Comparison of ENCODE assay signal across 11 cellular contexts in genomic region chr1:28955930-28956552, GRCh38. TPM values are rescaled to one million over a fixed set of nuclear protein-coding genes. Genes with fewer than 3 reads are reported as not detected.
DNase-seq lines count a peak whose midpoint lies in the region; ATAC-seq lines count a peak whose summit lies in the region.
"Had no signal": no experiment of that assay in that cellular context is flagged by ENCODE, and none has a peak within 500 bp of the region (broad histone marks: within the 10 kb centered on the region; RNA-seq: fewer than 3 reads in every experiment).

No MANE protein-coding gene starts in this region.

- H3K36me3 Mint-ChIP-seq in stimulated activated naive B cell treated with anti-CD40 and anti-IgM and Interleukin-4, amounts not matched to agents 10 μg/mL and 1 μg/mL and 100 μg/mL, for 72 hours: peaks cover 5 to 10% of the 10 kb centered on the region in 2 donors

- ATAC-seq in GM18909 (IDR thresholded peaks at IDR 0.05; ENCODE audit: poor library complexity, unreplicated experiment) (no peak), HG02588 (IDR thresholded peaks at IDR 0.05; ENCODE audit: unreplicated experiment) (no peak)
- ATAC-seq in stimulated activated naive B cell treated with anti-CD40 and anti-IgM and Interleukin-4, amounts not matched to agents 10 μg/mL and 1 μg/mL and 100 μg/mL, for 72 hours (replicated peaks): no peak
- ATAC-seq: left cardiac atrium had no signal

- DNase-seq in DMS53 treated with DMSO at 0.1 percent for 48 hours (lab: John Stamatoyannopoulos, UW; ENCODE audit: unreplicated experiment) (peak; percentile 85), LHCN-M2 (ENCODE audit: low read depth) (peak; percentile 51), NCI-H69 (lab: John Stamatoyannopoulos, UW) (peak; percentile 93), fibroblast of peridontal ligament (ENCODE audit: extremely low read depth) (peak; percentile 24)
- DNase-seq in stimulated activated naive B cell treated with anti-CD40 and anti-IgM and Interleukin-4, amounts not matched to agents 10 μg/mL and 1 μg/mL and 100 μg/mL, for 72 hours: no peak
- DNase-seq: central memory CD4-positive, alpha-beta T cell; left cardiac atrium; stimulated activated CD4-positive, alpha-beta T cell treated with anti-CD3 and anti-CD28 coated beads, Interleukin-4, amount 100 ng/mL, for 1 hour; T-helper 2 cell had no signal

- no peak overlapping the region for H3K4me3 Mint-ChIP-seq in stimulated activated naive B cell treated with anti-CD40 and anti-IgM and Interleukin-4, amounts not matched to agents 10 μg/mL and 1 μg/mL and 100 μg/mL, for 72 hours

- no peak overlapping the region for H3K27ac Mint-ChIP-seq in stimulated activated naive B cell treated with anti-CD40 and anti-IgM and Interleukin-4, amounts not matched to agents 10 μg/mL and 1 μg/mL and 100 μg/mL, for 72 hours

- H3K27me3 Mint-ChIP-seq in stimulated activated naive B cell treated with anti-CD40 and anti-IgM and Interleukin-4, amounts not matched to agents 10 μg/mL and 1 μg/mL and 100 μg/mL, for 72 hours: no peaks in the 10 kb centered on the region

- H3K4me1 Mint-ChIP-seq in stimulated activated naive B cell treated with anti-CD40 and anti-IgM and Interleukin-4, amounts not matched to agents 10 μg/mL and 1 μg/mL and 100 μg/mL, for 72 hours: peaks cover 14 to 45% of the 10 kb centered on the region in 2 donors

- no peaks in the 10 kb centered on the region for H3K9me3 Mint-ChIP-seq in stimulated activated naive B cell treated with anti-CD40 and anti-IgM and Interleukin-4, amounts not matched to agents 10 μg/mL and 1 μg/mL and 100 μg/mL, for 72 hours

RNA-seq across cellular contexts. Expression of gene EPB41, which starts 41.7 kb away (rescaled TPM):
- 0.11 TPM in 1 of 2 replicates, not detected in the other for total RNA-seq in LHCN-M2 (2014; rRNA removed)
- 0.07 TPM for polyA plus RNA-seq in LHCN-M2 (2012)
